10 cellular contexts compared by ENCODE assay signal in the genomic region with DNA sequence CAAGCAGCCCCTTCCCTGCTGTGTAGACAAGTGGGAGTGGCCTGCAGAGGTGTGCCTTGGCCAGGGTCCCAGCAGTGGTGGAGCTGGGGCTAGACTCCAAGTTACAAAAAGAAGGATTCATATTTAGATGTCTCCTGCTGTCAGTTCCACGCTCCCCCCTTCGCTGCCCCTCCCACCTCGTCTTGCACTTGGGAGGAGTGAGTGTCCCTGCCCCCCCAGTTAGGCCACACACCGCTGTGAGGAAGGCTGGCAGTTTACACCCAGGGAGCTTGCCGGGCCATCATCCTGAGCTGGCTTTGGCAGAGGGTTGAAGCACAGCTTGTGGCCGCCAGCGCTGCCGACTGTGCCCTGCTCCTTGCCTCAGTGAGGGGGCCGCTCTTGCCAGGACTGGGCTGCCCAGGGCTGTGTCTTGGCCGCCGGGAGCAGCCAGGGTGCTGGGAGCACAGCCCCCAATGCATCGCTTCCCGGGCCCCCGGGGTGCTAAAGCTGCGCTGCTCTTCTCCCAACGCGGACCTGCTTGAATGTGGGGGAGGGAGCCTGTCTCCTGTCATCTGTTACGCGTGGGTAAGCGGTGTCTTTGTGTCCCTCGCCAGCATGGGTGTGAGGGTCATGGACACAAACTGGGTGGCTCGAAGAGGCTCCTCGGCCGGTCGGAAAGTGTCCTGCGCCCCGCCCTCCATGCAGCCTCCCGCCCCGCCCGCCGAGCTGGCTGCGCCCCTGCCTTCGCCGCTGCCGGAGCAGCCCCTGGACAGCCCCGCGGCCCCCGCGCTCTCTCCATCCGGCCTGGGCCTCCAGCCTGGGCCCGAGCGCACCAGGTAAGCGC. TPM values are rescaled to one million over a fixed set of nuclear protein-coding genes. Genes with fewer than 3 reads are reported as not detected.
DNase-seq lines count a peak whose midpoint lies in the region; ATAC-seq and TF ChIP-seq lines count a peak whose summit lies in the region.
"Had no signal": no experiment of that assay in that cellular context is flagged by ENCODE, and none has a peak within 500 bp of the region (broad histone marks: within the 10 kb centered on the region; RNA-seq: fewer than 3 reads in every experiment).

No MANE protein-coding gene starts in this region.

- no peak for TF ChIP-seq CTCF in thoracic aorta (IDR thresholded peaks at IDR 0.05)

- no peak for ATAC-seq in thoracic aorta (ENCODE audit: insufficient number of reproducible peaks, low FRiP score, low read depth)

- peak overlapping the region; percentile 31 for H3K9ac ChIP-seq in mesendoderm (ENCODE audit: low read length)

- no peak overlapping the region for H4K8ac ChIP-seq in mesendoderm (ENCODE audit: low read depth, low read length)

- no peaks in the 10 kb centered on the region for H3K79me2 ChIP-seq in mesendoderm (ENCODE audit: control insufficient read depth, insufficient read depth, low read length)

- H2BK120ac ChIP-seq in mesendoderm (ENCODE audit: low read depth, low read length) = no peak overlapping the region

- H3K36me3 ChIP-seq in esophagus (ENCODE audit: control insufficient read depth in 2 of 2, insufficient read depth in 2 of 2, low read length in 1 of 2) (no peaks in the 10 kb centered on the region), mesendoderm (ENCODE audit: control insufficient read depth, insufficient read depth, low read length) (no peaks in the 10 kb centered on the region), thoracic aorta (no peaks in the 10 kb centered on the region)
- H3K36me3 ChIP-seq: adrenal gland had no signal

- peak; percentile 3 for DNase-seq in NCI-H1694 (lab: John Stamatoyannopoulos, UW)
- peak; percentile 36 for DNase-seq in mesendoderm
- DNase-seq in thoracic aorta (ENCODE audit: low spot score) = no peak
- DNase-seq in NCI-H1105 (lab: John Stamatoyannopoulos, UW) = no peak
- no peak for DNase-seq in dermis blood vessel endothelial cell
- DNase-seq in HCEC 1CT = no peak
- no peak for DNase-seq in NCI-H510A treated with DMSO at 0.1 percent for 48 hours (lab: John Stamatoyannopoulos, UW)
- DNase-seq: adrenal gland, T-helper 2 cell had no signal

- peak overlapping the region; percentile 56 for H3K4me2 ChIP-seq in mesendoderm (ENCODE audit: low read length)

- H3K18ac ChIP-seq in mesendoderm (ENCODE audit: low read length) = no peak overlapping the region

- no peak overlapping the region for H3K4ac ChIP-seq in mesendoderm (ENCODE audit: low read depth, low read length)

- H3K27me3 ChIP-seq in esophagus (ENCODE audit: control insufficient read depth in 1 of 2, insufficient read depth in 2 of 2, low read length in 2 of 2) = no peaks in the 10 kb centered on the region
- H3K27me3 ChIP-seq in mesendoderm (ENCODE audit: insufficient read depth, low read length, poor library complexity) = no peaks in the 10 kb centered on the region
- H3K27me3 ChIP-seq in thoracic aorta (replicated peaks; ENCODE audit: insufficient read depth) = no peaks in the 10 kb centered on the region

- no peak overlapping the region for H4K5ac ChIP-seq in mesendoderm (ENCODE audit: low read length)

- H2AK5ac ChIP-seq in mesendoderm (ENCODE audit: low read length) = no peak overlapping the region

- H3K9me3 ChIP-seq in esophagus (ENCODE audit: control insufficient read depth in 2 of 2, insufficient read depth in 1 of 2, low read depth in 1 of 2, low read length in 1 of 2) = no peaks in the 10 kb centered on the region
- no peaks in the 10 kb centered on the region for H3K9me3 ChIP-seq in thoracic aorta
- H3K9me3 ChIP-seq: adrenal gland had no signal

- peak overlapping the region; percentile 34 for H3K56ac ChIP-seq in mesendoderm (ENCODE audit: low read length)

- peak overlapping the region; percentile 4 for H3K23ac ChIP-seq in mesendoderm (ENCODE audit: low read length)

- H2BK15ac ChIP-seq in mesendoderm (replicated peaks; ENCODE audit: low read depth) = no peak overlapping the region

- no peak overlapping the region for H2BK5ac ChIP-seq in mesendoderm (ENCODE audit: low read length)

- H3K27ac ChIP-seq in esophagus (ENCODE audit: low read depth in 2 of 2, low read length in 1 of 2) = no peak overlapping the region
- no peak overlapping the region for H3K27ac ChIP-seq in mesendoderm (ENCODE audit: low read depth, low read length)
- H3K27ac ChIP-seq in thoracic aorta = no peak overlapping the region
- H3K27ac ChIP-seq: adrenal gland had no signal

- 5 to 11% methylated on average over 42 to 43 of the region's 43 CpGs for WGBS in esophagus, 2 donors
- no CpG with 5 or more reads among the region's 43 CpGs for WGBS in mesendoderm (ENCODE audit: extremely low coverage, insufficient coverage, low lambda C conversion rate)

- H3K79me1 ChIP-seq in mesendoderm (ENCODE audit: low read length) = no peaks in the 10 kb centered on the region

- H3K4me3 ChIP-seq in esophagus (ENCODE audit: low read depth in 1 of 2, low read length in 2 of 2) (peak overlapping the region; percentile 21 to 31), mesendoderm (ENCODE audit: low read length) (peak overlapping the region; percentile 1), thoracic aorta (peak overlapping the region; percentile 71)

- H3K4me1 ChIP-seq in esophagus (ENCODE audit: control insufficient read depth in 2 of 2, insufficient read depth in 2 of 2, low read length in 1 of 2) = peaks cover 5 to 14% of the 10 kb centered on the region in 2 donors
- no peaks in the 10 kb centered on the region for H3K4me1 ChIP-seq in mesendoderm (ENCODE audit: control insufficient read depth, low read depth, low read length)
- peaks cover 10 to 14% of the 10 kb centered on the region in 2 donors for H3K4me1 ChIP-seq in thoracic aorta (ENCODE audit: control insufficient read depth in 1 of 2, low read depth in 2 of 2)
- H3K4me1 ChIP-seq: adrenal gland had no signal

RNA-seq across cellular contexts. Expression of gene ELAC2, which starts 44.1 kb away (rescaled TPM):
- polyA plus RNA-seq in esophagus = 10 to 100 TPM; 27.3 to 37.3 TPM
- polyA plus RNA-seq in mesendoderm (2013, experiment 1 of 2) = 80.8 TPM
- polyA plus RNA-seq in mesendoderm (2013, experiment 2 of 2) = 82.3 TPM
- 10 to 100 TPM; 50.2 to 81.3 TPM for total RNA-seq in thoracic aorta
- total RNA-seq in dermis blood vessel endothelial cell = 73.0 and 109 TPM in 2 replicates

Comparison
In these comparisons a context has a peak if more than half of its experiments do, and no peak if none do; other contexts are left out.
1. DNase-seq: peak in NCI-H1694 (single experiment) and mesendoderm (single experiment); none in thoracic aorta (single experiment), NCI-H1105 (single experiment), dermis blood vessel endothelial cell (single experiment), HCEC 1CT (single experiment) and NCI-H510A treated with DMSO at 0.1 percent for 48 hours (single experiment).
2. H3K4me3 ChIP-seq: peak in every context shown above with its lines; median percentile 71 in thoracic aorta; 26 in esophagus; 1 in mesendoderm.